13 cellular contexts compared by ENCODE assay signal in the genomic region with DNA sequence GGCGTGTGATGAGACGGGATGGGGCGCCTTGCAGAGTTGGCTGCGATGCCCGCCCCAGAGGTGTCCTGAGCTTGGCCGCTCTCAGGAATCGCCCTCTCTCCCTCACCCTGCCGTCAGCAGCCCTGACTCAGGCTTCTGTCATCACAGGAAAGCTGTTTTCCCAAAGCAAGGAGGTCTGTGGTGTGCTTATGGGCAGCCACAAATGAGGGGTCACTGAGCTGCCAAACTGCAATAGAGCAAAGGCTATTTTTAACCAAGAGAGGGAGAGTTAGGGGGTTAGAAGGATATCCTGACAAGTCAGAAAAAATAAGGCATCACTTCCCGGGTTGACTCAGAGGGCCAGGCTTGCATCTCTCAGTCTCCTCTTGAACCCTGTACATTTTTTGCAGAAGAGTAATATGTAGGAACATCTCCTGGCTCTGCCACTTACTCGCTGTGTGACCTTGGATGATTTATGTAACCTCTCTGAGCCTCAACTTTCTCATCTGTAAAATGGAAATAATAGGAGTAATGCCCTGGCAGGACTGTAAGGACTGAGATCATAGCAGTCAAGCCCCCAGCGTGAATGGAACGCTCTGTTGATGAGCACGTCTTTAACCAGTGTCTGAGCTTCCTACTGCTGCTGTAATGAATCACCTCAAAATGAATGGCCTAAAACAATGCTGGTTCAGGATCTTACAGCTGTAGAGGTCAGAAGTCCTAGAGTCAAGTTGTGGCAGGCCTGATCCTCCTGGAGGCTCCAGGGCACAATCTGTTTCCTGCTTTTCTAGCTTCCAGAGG.
DNase-seq lines count a peak whose midpoint lies in the region; ATAC-seq and TF ChIP-seq lines count a peak whose summit lies in the region.
"Had no signal": no experiment of that assay in that cellular context is flagged by ENCODE, and none has a peak within 500 bp of the region (broad histone marks: within the 10 kb centered on the region; RNA-seq: fewer than 3 reads in every experiment).

No MANE protein-coding gene starts in this region.

- H2BK12ac ChIP-seq in neuronal stem cell (ENCODE audit: low read length) = no peak overlapping the region

- CTCF ChIA-PET in PC-3 (lab: Charles Lee) = interaction anchor here (0.5 to 1.0 kb wide), 3 partner anchors 33 to 373 kb away, joined by 3 to 4 read pairs (median 4); no protein-coding TSS in a partner anchor

- peak overlapping the region; percentile 2 for H2AK5ac ChIP-seq in neuronal stem cell (ENCODE audit: low read depth, low read length)

- peak; percentile 98 for DNase-seq in AG10803 (ENCODE audit: low read depth)
- peak; percentile 100 for DNase-seq in PC-3
- peak; percentile 77 to 99 for DNase-seq in dermis microvascular lymphatic vessel endothelial cell (ENCODE audit: low read depth in 2 of 2)
- no peak for DNase-seq in neuronal stem cell (ENCODE audit: low spot score)
- DNase-seq in inferior parietal cortex (ENCODE audit: extremely low spot score) = no peak
- no peak for DNase-seq in immature natural killer cell
- DNase-seq: activated T-cell treated with anti-CD3 and anti-CD28 coated beads, Interleukin-2, amount 50 U/mL, for 72 hours; Calu3; kidney; NCI-H1092 treated with DMSO at 0.1 percent for 48 hours had no signal

- no peak overlapping the region for H3K4me3 ChIP-seq in AG10803 (ENCODE audit: low read length)
- peak overlapping the region; percentile 36; the same call in 1 of the 2 replicates for H3K4me3 ChIP-seq in PC-3 (ENCODE audit: low read length)
- no peak overlapping the region for H3K4me3 ChIP-seq in neuronal stem cell (ENCODE audit: low read length in 2 of 2)

- H3K9me3 ChIP-seq in PC-3 (ENCODE audit: low read length) = no peaks in the 10 kb centered on the region
- peaks cover 2 to 4% of the 10 kb centered on the region in 2 donors for H3K9me3 ChIP-seq in neuronal stem cell (replicated peaks in 1 of 2; ENCODE audit: control insufficient read depth in 2 of 2, insufficient read depth in 1 of 2, low read depth in 1 of 2, low read length in 2 of 2)

- no peaks in the 10 kb centered on the region for H3K36me3 ChIP-seq in PC-3 (ENCODE audit: low read depth, low read length)
- no peaks in the 10 kb centered on the region for H3K36me3 ChIP-seq in neuronal stem cell (replicated peaks in 1 of 2; ENCODE audit: control insufficient read depth in 2 of 2, insufficient read depth in 2 of 2, low read length in 2 of 2)

- H3K27ac Mint-ChIP-seq in immature natural killer cell = peak overlapping the region in 1 of 6 donors; percentile 13
- H3K27ac Mint-ChIP-seq: activated T-cell treated with anti-CD3 and anti-CD28 coated beads, Interleukin-2, amount 50 U/mL, for 72 hours; dendritic cell treated with granulocyte-macrophage colony-stimulating factor and Interleukin-4, amounts not matched to agents 40 ng/mL and 50 ng/mL, for 4 days had no signal

- H4K20me1 ChIP-seq in PC-3 (ENCODE audit: low read length) = no peaks in the 10 kb centered on the region

- H3F3A ChIP-seq in PC-3 (ENCODE audit: low read length, unreplicated experiment) = peaks cover 8% of the 10 kb centered on the region

- peaks cover 2 to 3% (median 3%) of the 10 kb centered on the region in 3 donors for H3K27me3 Mint-ChIP-seq in immature natural killer cell (ENCODE audit: low read depth in 3 of 3)

- peaks cover 0 to 8% (median 2%) of the 10 kb centered on the region in 6 donors for H3K9me3 Mint-ChIP-seq in immature natural killer cell

- H2BK5ac ChIP-seq in neuronal stem cell (ENCODE audit: low read length) = no peak overlapping the region

- no peak overlapping the region for H3K4ac ChIP-seq in neuronal stem cell (ENCODE audit: low read length)

- H3K27ac ChIP-seq in PC-3 (ENCODE audit: low read length) = peak overlapping the region; percentile 91
- H3K27ac ChIP-seq in neuronal stem cell (replicated peaks; ENCODE audit: low read length) = no peak overlapping the region

- peak overlapping the region; percentile 9; the same call in 1 of the 2 replicates for H2AFZ ChIP-seq in PC-3 (ENCODE audit: low read length)
- H2AFZ ChIP-seq in neuronal stem cell (ENCODE audit: low read length) = no peak overlapping the region

- peaks cover 0 to 7% of the 10 kb centered on the region in 2 donors for H3K4me1 Mint-ChIP-seq in immature natural killer cell

- H2BK15ac ChIP-seq in neuronal stem cell (ENCODE audit: low read length) = no peak overlapping the region

- peaks cover 39% of the 10 kb centered on the region for H3K4me1 ChIP-seq in PC-3 (ENCODE audit: insufficient read depth, low read length)
- H3K4me1 ChIP-seq in neuronal stem cell (ENCODE audit: control insufficient read depth in 2 of 2, insufficient read depth in 1 of 2, low read depth in 1 of 2, low read length in 2 of 2) = no peaks in the 10 kb centered on the region

- peaks cover 13 to 21% (median 14%) of the 10 kb centered on the region in 3 donors for H3K36me3 Mint-ChIP-seq in immature natural killer cell

- intact Hi-C loops in PC-3 (cut with micrococcal nuclease) = no loop called here

- no peaks in the 10 kb centered on the region for H3K79me1 ChIP-seq in neuronal stem cell (ENCODE audit: low read depth, low read length)

- no peak overlapping the region for H4K91ac ChIP-seq in neuronal stem cell (ENCODE audit: low read depth, low read length, poor library complexity)

- H3K79me2 ChIP-seq in PC-3 (ENCODE audit: low read length) = no peaks in the 10 kb centered on the region

- no peak overlapping the region for H3K14ac ChIP-seq in neuronal stem cell (ENCODE audit: low read length)

- peak; percentile 98 for ATAC-seq in PC-3
- ATAC-seq in GM21825 (IDR thresholded peaks at IDR 0.05; ENCODE audit: unreplicated experiment) = no peak
- ATAC-seq in GM21367 (IDR thresholded peaks at IDR 0.05; ENCODE audit: unreplicated experiment) = no peak
- ATAC-seq: activated T-cell treated with anti-CD3 and anti-CD28 coated beads, Interleukin-2, amount 50 U/mL, for 72 hours had no signal

- no peaks in the 10 kb centered on the region for H3K27me3 ChIP-seq in PC-3 (ENCODE audit: low read length)
- no peaks in the 10 kb centered on the region for H3K27me3 ChIP-seq in neuronal stem cell (ENCODE audit: control insufficient read depth in 3 of 3, insufficient read depth in 3 of 3, low read depth in 1 of 3, low read length in 3 of 3)

- H3K18ac ChIP-seq in neuronal stem cell (ENCODE audit: low read length) = peak overlapping the region; percentile 35

- POLR2A ChIA-PET in PC-3 (lab: Charles Lee; ENCODE audit: unreplicated experiment) = interaction anchor here (0.6 kb wide), 1 partner anchor 764 kb away, joined by 4 read pairs; no protein-coding TSS in a partner anchor

- TF ChIP-seq CTCF in AG10803 (conservative IDR thresholded peaks at IDR 0.05; ENCODE audit: low read length) (no peak; the same call in 1 of the 2 replicates), PC-3 (conservative IDR thresholded peaks at IDR 0.05; ENCODE audit: low read depth, low read length) (no peak)

- H3K4me3 Mint-ChIP-seq in immature natural killer cell = no peak overlapping the region
- H3K4me3 Mint-ChIP-seq: activated T-cell treated with anti-CD3 and anti-CD28 coated beads, Interleukin-2, amount 50 U/mL, for 72 hours; dendritic cell treated with granulocyte-macrophage colony-stimulating factor and Interleukin-4, amounts not matched to agents 40 ng/mL and 50 ng/mL, for 4 days had no signal

- H2BK120ac ChIP-seq in neuronal stem cell (ENCODE audit: low read depth, low read length) = no peak overlapping the region

- H4K8ac ChIP-seq in neuronal stem cell (ENCODE audit: low read depth, low read length) = no peak overlapping the region

- H3K9me2 ChIP-seq in PC-3 (replicated peaks; ENCODE audit: low read length) = no peaks in the 10 kb centered on the region

- H3K9ac ChIP-seq in PC-3 (ENCODE audit: low read length) = peak overlapping the region; percentile 87
- H3K9ac ChIP-seq in neuronal stem cell (ENCODE audit: low read depth, low read length, poor library complexity) = no peak overlapping the region

- no TSS peak for BruUV-seq in PC-3 (replicated peaks; lab: Mats Ljungman, UMichigan)

- no CpG with 5 or more reads among the region's 13 CpGs for WGBS in neuronal stem cell (ENCODE audit: extremely low coverage in 2 of 2, insufficient read length in 2 of 2, insufficient replicate concordance in 1 of 2), 2 donors

- peak overlapping the region; percentile 78 for H3K4me2 ChIP-seq in PC-3 (ENCODE audit: low read length)
- H3K4me2 ChIP-seq in neuronal stem cell (ENCODE audit: insufficient read depth, low read length, poor library complexity, severe bottlenecking) = no peak overlapping the region

- H3K23ac ChIP-seq in neuronal stem cell (ENCODE audit: low read depth, low read length, poor library complexity) = no peak overlapping the region

Comparison
In these comparisons a context has a peak if more than half of its experiments do, and no peak if none do; other contexts are left out.
1. DNase-seq: peak in AG10803 (single experiment), PC-3 (single experiment) and dermis microvascular lymphatic vessel endothelial cell (2 of 2); none in neuronal stem cell (single experiment), inferior parietal cortex (single experiment) and immature natural killer cell (0 of 3).